8 cellular contexts compared by ENCODE assay signal in the genomic region with DNA sequence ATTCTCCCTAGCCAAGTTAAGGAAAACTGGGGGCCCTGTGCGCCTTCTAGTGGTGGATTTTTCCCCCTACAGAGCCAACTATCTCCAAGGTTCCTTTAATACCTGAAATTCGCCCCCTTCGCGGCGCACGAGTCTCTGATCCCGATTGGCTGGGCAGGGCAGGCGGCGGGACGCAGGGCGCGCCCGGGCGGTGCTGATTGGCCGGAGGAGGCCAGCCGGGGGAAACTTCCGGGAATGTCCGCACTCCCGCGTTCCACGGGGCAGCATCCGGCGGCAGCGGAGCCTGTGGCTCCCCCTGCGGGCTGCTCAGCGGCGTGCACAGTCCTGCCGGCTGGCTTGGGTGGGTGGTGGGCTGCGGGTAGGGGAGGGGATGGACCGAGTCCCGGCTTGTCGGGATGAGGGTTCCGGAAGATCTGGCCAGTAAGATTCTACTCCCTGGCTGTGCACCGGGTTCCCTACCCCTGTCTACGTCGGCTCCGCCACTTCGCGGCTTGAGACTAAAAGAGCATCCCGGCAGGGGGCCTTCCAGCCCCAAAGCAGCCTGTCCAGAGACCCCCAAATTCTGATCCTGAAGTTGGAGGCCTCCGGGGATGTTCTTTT. TPM values are rescaled to one million over a fixed set of nuclear protein-coding genes. Genes with fewer than 3 reads are reported as not detected.
DNase-seq lines count a peak whose midpoint lies in the region; ATAC-seq and TF ChIP-seq lines count a peak whose summit lies in the region.

NABP2 (plus strand) TSS at position 241 of the 600 bp plus-strand sequence. CDS start 515 bp downstream, outside the sequence.

- peaks cover 15% of the 10 kb centered on the region for H3F3A ChIP-seq in smooth muscle cell (ENCODE audit: low read depth)

- TF ChIP-seq CTCF in WTC11 (IDR thresholded peaks at IDR 0.05) (peak; percentile 54; the same call in 1 of the 2 replicates), cardiac fibroblast (IDR thresholded peaks at IDR 0.05; ENCODE audit: low read depth, low read length) (peak; percentile 59), smooth muscle cell (IDR thresholded peaks at IDR 0.05; ENCODE audit: borderline replicate concordance, insufficient read depth, poor library complexity, severe bottlenecking) (peak; percentile 72)

- peaks cover 33% of the 10 kb centered on the region for H3K4me1 Mint-ChIP-seq in WTC11

- POLR2A ChIA-PET in WTC11 (lab: Charles Lee), result no interaction called here

- peak within 1 kb of the TSS; percentile 98 for H3K4me3 Mint-ChIP-seq in WTC11

- peak within 1 kb of the TSS; percentile 75 for H3K9ac ChIP-seq in smooth muscle cell (ENCODE audit: low read depth)

- ATAC-seq in GM18873 (IDR thresholded peaks at IDR 0.05; ENCODE audit: low FRiP score, unreplicated experiment) (peak; percentile 45), HG03139 (IDR thresholded peaks at IDR 0.05; ENCODE audit: unreplicated experiment) (peak; percentile 62), WTC11 (peak; percentile 78)

- no peaks in the 10 kb centered on the region for H4K20me1 ChIP-seq in smooth muscle cell (ENCODE audit: low read depth)

- H3K9me3 Mint-ChIP-seq in WTC11, result no peaks in the 10 kb centered on the region

- H3K27ac Mint-ChIP-seq in WTC11, result peak within 1 kb of the TSS; percentile 97

- CTCF ChIA-PET in WTC11 (lab: Charles Lee), result interaction anchor here (1.1 to 3.1 kb wide), 2 partner anchors 17 to 34 kb away, joined by 6 to 35 read pairs; partner anchors contain the start of gene ANKRD52

- H3K27ac ChIP-seq in smooth muscle cell (ENCODE audit: low read depth), result peak within 1 kb of the TSS; percentile 98

- peak within 1 kb of the TSS; percentile 72 to 75 for H3K4me3 ChIP-seq in cardiac fibroblast (replicated peaks in 1 of 2; ENCODE audit: low read depth in 2 of 2, low read length in 2 of 2)
- peak within 1 kb of the TSS; percentile 81 for H3K4me3 ChIP-seq in smooth muscle cell

- 4% methylated on average over 33 of the region's 41 CpGs for WGBS in smooth muscle cell (ENCODE audit: low lambda C conversion rate)

- peaks cover 13% of the 10 kb centered on the region for H3K79me2 ChIP-seq in smooth muscle cell (ENCODE audit: low read depth)

- H3K36me3 ChIP-seq in smooth muscle cell (ENCODE audit: low read depth), result no peaks in the 10 kb centered on the region

- no peaks in the 10 kb centered on the region for H3K27me3 Mint-ChIP-seq in WTC11 (ENCODE audit: low read depth)

- peaks cover 18% of the 10 kb centered on the region for H3K4me1 ChIP-seq in smooth muscle cell (ENCODE audit: low read depth)

- DNase-seq in AG08396 (ENCODE audit: low spot score), result peak; percentile 99
- DNase-seq in NCI-H2196 treated with DMSO at 0.1 percent for 48 hours (lab: John Stamatoyannopoulos, UW; ENCODE audit: unreplicated experiment), result peak; percentile 95
- DNase-seq in WTC11 (ENCODE audit: low spot score), result peak; percentile 99
- DNase-seq in cardiac fibroblast (ENCODE audit: low read depth in 2 of 2), result peak; percentile 98 to 99
- DNase-seq in iPS-NIHi11 (ENCODE audit: low spot score), result peak; percentile 100
- peak; percentile 92 for DNase-seq in smooth muscle cell (lab: John Stamatoyannopoulos, UW; ENCODE audit: unreplicated experiment)

- peaks cover 7% of the 10 kb centered on the region for H3K36me3 Mint-ChIP-seq in WTC11

- no peaks in the 10 kb centered on the region for H3K9me3 ChIP-seq in smooth muscle cell (replicated peaks; ENCODE audit: low read depth)

- peak within 1 kb of the TSS; percentile 77 for H2AFZ ChIP-seq in smooth muscle cell (ENCODE audit: low read depth)

- no peaks in the 10 kb centered on the region for H3K27me3 ChIP-seq in smooth muscle cell (ENCODE audit: low read depth)

- peak within 1 kb of the TSS; percentile 97 for H3K4me2 ChIP-seq in smooth muscle cell

TF ChIP-seq in WTC11, 78 proteins besides CTCF, POLR2A, EP300 and RAD21 (continues in another document):
- TF ChIP-seq USF1 (CRISPR knock-in tag; IDR thresholded peaks at IDR 0.05), result peak; percentile 54
- peak; percentile 91 for TF ChIP-seq FOXP4 (CRISPR knock-in tag; IDR thresholded peaks at IDR 0.05)
- TF ChIP-seq CREM (CRISPR knock-in tag; IDR thresholded peaks at IDR 0.05), result no peak
- TF ChIP-seq SP1 (CRISPR knock-in tag; conservative IDR thresholded peaks at IDR 0.05), result peak; percentile 87
- TF ChIP-seq TEAD1 (CRISPR knock-in tag; IDR thresholded peaks at IDR 0.05), result peak; percentile 85; the same call in 1 of the 2 replicates
- no peak for TF ChIP-seq GTF2I (CRISPR knock-in tag; conservative IDR thresholded peaks at IDR 0.05)
- TF ChIP-seq, protein P1, sequence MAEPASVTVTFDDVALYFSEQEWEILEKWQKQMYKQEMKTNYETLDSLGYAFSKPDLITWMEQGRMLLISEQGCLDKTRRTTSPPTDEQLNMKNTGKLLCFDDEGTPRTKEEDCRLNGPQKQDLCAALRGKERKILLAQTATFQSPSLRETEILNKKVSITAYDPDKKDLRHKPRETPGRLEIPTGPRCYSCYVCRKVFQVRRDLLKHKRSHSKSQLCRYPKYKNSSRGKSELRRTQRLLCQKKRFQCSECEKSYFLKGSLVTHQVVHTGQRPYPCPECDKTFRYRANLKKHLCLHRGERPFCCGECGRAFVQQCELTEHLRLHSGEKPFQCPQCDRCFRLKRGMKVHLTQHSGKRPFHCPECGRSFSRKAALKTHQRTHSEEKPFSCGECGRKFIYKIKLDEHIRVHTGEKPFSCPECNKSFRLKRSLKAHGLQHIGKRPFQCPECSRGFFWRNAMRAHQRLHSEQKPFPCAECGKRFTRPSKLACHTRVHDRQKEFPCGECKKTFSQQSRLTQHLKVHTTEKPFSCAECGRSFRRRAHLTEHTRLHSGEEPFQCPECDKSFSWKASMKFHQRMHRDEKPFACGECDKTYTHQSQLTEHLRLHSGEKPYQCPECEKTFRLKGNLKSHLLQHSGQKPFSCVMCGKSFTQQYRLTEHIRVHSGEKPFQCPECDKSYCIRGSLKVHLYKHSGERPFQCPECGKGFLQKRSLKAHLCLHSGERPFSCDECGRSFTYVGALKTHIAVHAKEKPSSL (CRISPR knock-in tag; conservative IDR thresholded peaks at IDR 0.05), result no peak
- TF ChIP-seq E2F5 (CRISPR knock-in tag; IDR thresholded peaks at IDR 0.05), result peak; percentile 92
- peak; percentile 89 for TF ChIP-seq ETV6 (CRISPR knock-in tag; IDR thresholded peaks at IDR 0.05)
- TF ChIP-seq, protein P2, sequence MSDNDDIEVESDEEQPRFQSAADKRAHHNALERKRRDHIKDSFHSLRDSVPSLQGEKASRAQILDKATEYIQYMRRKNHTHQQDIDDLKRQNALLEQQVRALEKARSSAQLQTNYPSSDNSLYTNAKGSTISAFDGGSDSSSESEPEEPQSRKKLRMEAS (CRISPR knock-in tag; IDR thresholded peaks at IDR 0.05), result peak; percentile 81; the same call in 1 of the 2 replicates
- no peak for TF ChIP-seq MXD4 (CRISPR knock-in tag; IDR thresholded peaks at IDR 0.05; ENCODE audit: borderline replicate concordance)
- TF ChIP-seq NFYB (CRISPR knock-in tag; conservative IDR thresholded peaks at IDR 0.05; ENCODE audit: low read depth), result peak; percentile 92
- TF ChIP-seq ELF4 (CRISPR knock-in tag; IDR thresholded peaks at IDR 0.05; ENCODE audit: low read depth), result no peak
- peak; percentile 89 for TF ChIP-seq FOXK1 (CRISPR knock-in tag; IDR thresholded peaks at IDR 0.05)
- TF ChIP-seq, protein P3, sequence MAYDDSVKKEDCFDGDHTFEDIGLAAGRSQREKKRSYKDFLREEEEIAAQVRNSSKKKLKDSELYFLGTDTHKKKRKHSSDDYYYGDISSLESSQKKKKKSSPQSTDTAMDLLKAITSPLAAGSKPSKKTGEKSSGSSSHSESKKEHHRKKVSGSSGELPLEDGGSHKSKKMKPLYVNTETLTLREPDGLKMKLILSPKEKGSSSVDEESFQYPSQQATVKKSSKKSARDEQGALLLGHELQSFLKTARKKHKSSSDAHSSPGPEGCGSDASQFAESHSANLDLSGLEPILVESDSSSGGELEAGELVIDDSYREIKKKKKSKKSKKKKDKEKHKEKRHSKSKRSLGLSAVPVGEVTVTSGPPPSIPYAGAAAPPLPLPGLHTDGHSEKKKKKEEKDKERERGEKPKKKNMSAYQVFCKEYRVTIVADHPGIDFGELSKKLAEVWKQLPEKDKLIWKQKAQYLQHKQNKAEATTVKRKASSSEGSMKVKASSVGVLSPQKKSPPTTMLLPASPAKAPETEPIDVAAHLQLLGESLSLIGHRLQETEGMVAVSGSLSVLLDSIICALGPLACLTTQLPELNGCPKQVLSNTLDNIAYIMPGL (CRISPR knock-in tag; IDR thresholded peaks at IDR 0.05), result peak; percentile 94; the same call in 1 of the 2 replicates

RNA-seq across cellular contexts. Expression of gene NABP2, which starts in this region (rescaled TPM):
- total RNA-seq in WTC11 (2021) (42.7 to 47.9 TPM (median 47.5 TPM) in 3 replicates), smooth muscle cell (20.9 and 33.8 TPM in 2 replicates)
- polyA plus RNA-seq in smooth muscle cell, result 14.2 and 16.4 TPM in 2 replicates

Comparison
In these comparisons a context has a peak if more than half of its experiments do, and no peak if none do; other contexts are left out.
1. Peak in every context shown above with its lines: DNase-seq, ATAC-seq, H3K4me3 ChIP-seq and H3K27ac ChIP-seq.